In genomic region chr2:71949537-71949798, GRCh38 we compare ENCODE assay signal across 24 cellular contexts.
"Had no signal": no experiment of that assay in that cellular context is flagged by ENCODE, and none has a peak within 500 bp of the region (broad histone marks: within the 10 kb centered on the region; RNA-seq: fewer than 3 reads in every experiment).

No MANE protein-coding gene starts in this region.

- H3K36me3 Mint-ChIP-seq: immature natural killer cell, naive B cell, neural progenitor cell had no signal

- H3K4me2 ChIP-seq: neural progenitor cell had no signal

- H3K36me3 ChIP-seq: esophagus squamous epithelium, lower lobe of right lung, neural progenitor cell, thyroid gland, vagina had no signal

- H3K4me3 ChIP-seq: dorsolateral prefrontal cortex, esophagus squamous epithelium, lower lobe of right lung, neural progenitor cell, thyroid gland, vagina had no signal

- H3K27me3 ChIP-seq: dorsolateral prefrontal cortex, esophagus squamous epithelium, neural progenitor cell, thyroid gland, vagina had no signal

- H3K4me3 Mint-ChIP-seq: immature natural killer cell; naive B cell; nephron; neural progenitor cell; stimulated activated naive CD8-positive, alpha-beta T cell treated with anti-CD3 and anti-CD28 coated beads, Interleukin-15, amount 100 ng/mL, for 72 hours had no signal

- H3K4me1 ChIP-seq: thyroid gland had no signal

- H3K4me1 Mint-ChIP-seq: immature natural killer cell; naive B cell; stimulated activated naive CD8-positive, alpha-beta T cell treated with anti-CD3 and anti-CD28 coated beads, Interleukin-15, amount 100 ng/mL, for 72 hours had no signal

- H3K27ac Mint-ChIP-seq: immature natural killer cell; naive B cell; nephron; neural progenitor cell; stimulated activated naive CD8-positive, alpha-beta T cell treated with anti-CD3 and anti-CD28 coated beads, Interleukin-15, amount 100 ng/mL, for 72 hours had no signal

- H3K9me3 ChIP-seq: esophagus squamous epithelium, lower lobe of right lung, thyroid gland, vagina had no signal

- H2AFZ ChIP-seq: neural progenitor cell had no signal

- H3K9ac ChIP-seq: neural progenitor cell had no signal

- DNase-seq: central memory CD4-positive, alpha-beta T cell; effector CD8-positive, alpha-beta T cell; esophagus squamous epithelium; hypothalamus; immature natural killer cell; islet precursor cell; kidney glomerular epithelial cell; left colon; left ventricle myocardium superior; lower lobe of right lung; naive B cell; retina; small intestine; stimulated activated CD4-positive, alpha-beta T cell treated with anti-CD3 and anti-CD28 coated beads, Interleukin-15, amount 100 ng/mL, for 24 hours; stimulated activated CD4-positive, alpha-beta T cell treated with anti-CD3 and anti-CD28 coated beads, Interleukin-2, amount 100 ng/mL, for 48 hours; stimulated activated CD8-positive, alpha-beta memory T cell treated with anti-CD3 and anti-CD28 coated beads, Interleukin-4, amount 100 ng/mL, for 48 hours; stimulated activated naive CD4-positive, alpha-beta T cell; stimulated activated naive CD8-positive, alpha-beta T cell treated with anti-CD3 and anti-CD28 coated beads, Interleukin-15, amount 100 ng/mL, for 72 hours; thyroid gland; trophoblast cell had no signal

- H3K9me3 Mint-ChIP-seq: nephron; neural progenitor cell; stimulated activated naive CD8-positive, alpha-beta T cell treated with anti-CD3 and anti-CD28 coated beads, Interleukin-15, amount 100 ng/mL, for 72 hours had no signal

- H3K27ac ChIP-seq: dorsolateral prefrontal cortex, lower lobe of right lung, neural progenitor cell, thyroid gland, vagina had no signal
